ENCODE assay signal across 8 cellular contexts in genomic region chr16:4111748-4112696, GRCh38. TPM values are rescaled to one million over a fixed set of nuclear protein-coding genes. Genes with fewer than 3 reads are reported as not detected.
DNase-seq lines count a peak whose midpoint lies in the region; ATAC-seq and TF ChIP-seq lines count a peak whose summit lies in the region.

No MANE protein-coding gene starts in this region.

- peaks cover 3% of the 10 kb centered on the region for H3K36me3 Mint-ChIP-seq in CD4-positive, alpha-beta T cell (ENCODE audit: low read depth)

- ATAC-seq in left cardiac atrium (no peak), body of pancreas (no peak), aorta (ENCODE audit: low FRiP score) (no peak), HG03159 (IDR thresholded peaks at IDR 0.05; ENCODE audit: unreplicated experiment) (no peak)
- no peak for ATAC-seq in CD4-positive, alpha-beta T cell (ENCODE audit: poor library complexity)

- no peaks in the 10 kb centered on the region for H3K9me3 Mint-ChIP-seq in CD4-positive, alpha-beta T cell

- H3K4me3 Mint-ChIP-seq in CD4-positive, alpha-beta T cell = no peak overlapping the region

- CTCF ChIA-PET in CD4-positive, alpha-beta T cell (lab: Charles Lee) = interaction anchor here (1.3 kb wide), 1 partner anchor 142 kb away, joined by 6 read pairs; no protein-coding TSS in a partner anchor

- no peak overlapping the region for H3K27ac Mint-ChIP-seq in CD4-positive, alpha-beta T cell

- no peaks in the 10 kb centered on the region for H3K27me3 Mint-ChIP-seq in CD4-positive, alpha-beta T cell

- intact Hi-C loops in left ventricle myocardium inferior (cut with micrococcal nuclease) (no loop called here), left cardiac atrium (cut with DNase I) (loop anchor here in 1 of 2 donors (10.0 kb wide), 1 partner anchor 143 kb away; no protein-coding TSS in a partner anchor), body of pancreas (cut with DNase I) (loop anchor here (10.0 kb wide), 1 partner anchor 127 kb away; no protein-coding TSS in a partner anchor), aorta (cut with DNase I) (loop anchor here (5.0 to 10.0 kb wide), 3 partner anchors 60 to 127 kb away; no protein-coding TSS in a partner anchor)
- intact Hi-C loops in CD4-positive, alpha-beta T cell (cut with DNase I, micrococcal nuclease) = loop anchor here in 1 of 2 experiments (10.0 kb wide), 1 partner anchor 177 kb away; no protein-coding TSS in a partner anchor

- POLR2A ChIA-PET in CD4-positive, alpha-beta T cell (lab: Charles Lee) = no interaction called here

- WGBS in body of pancreas, 2 donors = 14 to 16% methylated on average over 16 of the region's 16 CpGs
- WGBS in aorta, 2 donors = 4 to 6% methylated on average over 16 of the region's 16 CpGs

- peaks cover 66% of the 10 kb centered on the region for H3K4me1 ChIP-seq in left ventricle myocardium inferior
- peaks cover 59% of the 10 kb centered on the region for H3K4me1 ChIP-seq in body of pancreas
- peaks cover 0 to 3% of the 10 kb centered on the region in 2 donors for H3K4me1 ChIP-seq in aorta (ENCODE audit: control insufficient read depth in 1 of 2, insufficient read depth in 2 of 2, low read length in 2 of 2)

- peaks cover 44% of the 10 kb centered on the region for H3K4me1 Mint-ChIP-seq in CD4-positive, alpha-beta T cell (ENCODE audit: low read depth)

- peaks cover 3% of the 10 kb centered on the region for H3K36me3 ChIP-seq in left ventricle myocardium inferior
- H3K36me3 ChIP-seq in body of pancreas (replicated peaks in 1 of 2; ENCODE audit: insufficient read depth in 1 of 2, low read depth in 2 of 2) = no peaks in the 10 kb centered on the region
- no peaks in the 10 kb centered on the region for H3K36me3 ChIP-seq in aorta (ENCODE audit: control insufficient read depth in 1 of 2, insufficient read depth in 2 of 2, low read length in 1 of 2)

- peak; percentile 14 for TF ChIP-seq CTCF in left ventricle myocardium inferior (IDR thresholded peaks at IDR 0.05; ENCODE audit: borderline replicate concordance)
- TF ChIP-seq CTCF in body of pancreas (IDR thresholded peaks at IDR 0.05) = no peak
- no peak for TF ChIP-seq CTCF in CD4-positive, alpha-beta T cell (IDR thresholded peaks at IDR 0.05)

- H3K27ac ChIP-seq in left ventricle myocardium inferior (replicated peaks) = peak overlapping the region; percentile 82
- H3K27ac ChIP-seq in body of pancreas = peak overlapping the region in 3 of 4 donors; percentile 9 to 42 (median 37)
- H3K27ac ChIP-seq in aorta (ENCODE audit: low read depth in 1 of 2, low read length in 2 of 2) = peak overlapping the region in 1 of 2 donors; percentile 37
- no peak overlapping the region for H3K27ac ChIP-seq in CD4-positive, alpha-beta T cell (ENCODE audit: low read depth, low read length)

- no peak for DNase-seq in left ventricle myocardium inferior
- DNase-seq in left cardiac atrium = no peak
- DNase-seq in body of pancreas = no peak
- DNase-seq in lung microvascular endothelial cell (ENCODE audit: low read depth in 2 of 2) = peak; percentile 46 to 50
- peak in 1 of 2 donors; percentile 26 for DNase-seq in aorta
- DNase-seq in CD4-positive, alpha-beta T cell = no peak
- DNase-seq in foreskin melanocyte = no peak

- H3K27me3 ChIP-seq in left ventricle myocardium inferior (ENCODE audit: low read depth) (no peaks in the 10 kb centered on the region), body of pancreas (no peaks in the 10 kb centered on the region), aorta (ENCODE audit: control insufficient read depth in 1 of 2, insufficient read depth in 2 of 2, low read length in 1 of 2) (no peaks in the 10 kb centered on the region)
- H3K27me3 ChIP-seq in CD4-positive, alpha-beta T cell (ENCODE audit: control insufficient read depth, insufficient read depth, low read length) = no peaks in the 10 kb centered on the region

- TF ChIP-seq POLR2A in body of pancreas (IDR thresholded peaks at IDR 0.05) = no peak

- peak overlapping the region; percentile 82 for H3K4me3 ChIP-seq in left ventricle myocardium inferior
- peak overlapping the region in 1 of 2 donors; percentile 9 for H3K4me3 ChIP-seq in body of pancreas
- peak overlapping the region; percentile 79 to 83 for H3K4me3 ChIP-seq in aorta (ENCODE audit: low read length in 2 of 2)

- no peaks in the 10 kb centered on the region for H3K9me3 ChIP-seq in left ventricle myocardium inferior (replicated peaks)
- no peaks in the 10 kb centered on the region for H3K9me3 ChIP-seq in body of pancreas
- no peaks in the 10 kb centered on the region for H3K9me3 ChIP-seq in aorta (ENCODE audit: control insufficient read depth, low read length)
- no peaks in the 10 kb centered on the region for H3K9me3 ChIP-seq in CD4-positive, alpha-beta T cell (ENCODE audit: control insufficient read depth, low read length)

RNA-seq across cellular contexts. Expression of gene ADCY9, which starts 4.2 kb away (rescaled TPM):
- total RNA-seq in left ventricle myocardium inferior = 44.3 TPM
- 10 to 100 TPM; 22.6 to 25.9 TPM for total RNA-seq in left cardiac atrium
- total RNA-seq in body of pancreas = 10 to 100 TPM; 22.4 to 29.1 TPM
- 5.9 and 18.1 TPM in 2 replicates for total RNA-seq in lung microvascular endothelial cell
- total RNA-seq in aorta = 10 to 100 TPM; 30.6 to 40.1 TPM
- 10 to 100 TPM in 1 of 2 donors, 1 to 10 TPM in 1; 7.9 to 18.8 TPM for polyA plus RNA-seq in aorta
- 1 to 10 TPM; 7.1 to 7.4 TPM for total RNA-seq in CD4-positive, alpha-beta T cell

Comparison
In these comparisons a context has a peak if more than half of its experiments do, and no peak if none do; other contexts are left out.
1. DNase-seq: peak in lung microvascular endothelial cell (2 of 2); none in left ventricle myocardium inferior (single experiment), left cardiac atrium (single experiment), body of pancreas (0 of 4), CD4-positive, alpha-beta T cell (0 of 10) and foreskin melanocyte (single experiment).